In genomic region chr4:163681208-163681821, GRCh38 we compare ENCODE assay signal across 8 cellular contexts.
DNase-seq lines count a peak whose midpoint lies in the region; ATAC-seq, FAIRE-seq and TF ChIP-seq lines count a peak whose summit lies in the region.

No MANE protein-coding gene starts in this region.

- H3K36me3 Mint-ChIP-seq in CD8-positive, alpha-beta T cell: no peaks in the 10 kb centered on the region
- no peaks in the 10 kb centered on the region for H3K36me3 Mint-ChIP-seq in brain

- no peaks in the 10 kb centered on the region for H3K4me1 ChIP-seq in CD8-positive, alpha-beta T cell (ENCODE audit: insufficient read depth, low read length)

- peak; percentile 55 for ATAC-seq in CD8-positive, alpha-beta T cell
- peak; percentile 83 for ATAC-seq in HG02642 (IDR thresholded peaks at IDR 0.05; ENCODE audit: poor library complexity, unreplicated experiment)

- POLR2A ChIA-PET in CD8-positive, alpha-beta T cell (lab: Charles Lee): no interaction called here
- POLR2A ChIA-PET in RWPE1 (lab: Yijun Ruan, JAX; ENCODE audit: low non-redundant PET): no interaction called here

- H3K27me3 Mint-ChIP-seq in CD8-positive, alpha-beta T cell (ENCODE audit: low read depth): peaks cover 3% of the 10 kb centered on the region
- no peaks in the 10 kb centered on the region for H3K27me3 Mint-ChIP-seq in brain

- peak; percentile 85 for FAIRE-seq in GM12891 (lab: Jason Lieb, UNC)

- H3K4me3 ChIP-seq in CD8-positive, alpha-beta T cell (ENCODE audit: low read depth, low read length): no peak overlapping the region

- H3K27me3 ChIP-seq in CD8-positive, alpha-beta T cell (ENCODE audit: insufficient read depth, low read length): no peaks in the 10 kb centered on the region

- H3K36me3 ChIP-seq in CD8-positive, alpha-beta T cell (ENCODE audit: insufficient read depth, low read length): no peaks in the 10 kb centered on the region

- no peak overlapping the region for H3K27ac ChIP-seq in CD8-positive, alpha-beta T cell (ENCODE audit: low read depth, low read length)
- no peak overlapping the region for H3K27ac ChIP-seq in RWPE1

- H3K4me1 Mint-ChIP-seq in CD8-positive, alpha-beta T cell (ENCODE audit: low read depth): no peaks in the 10 kb centered on the region
- H3K4me1 Mint-ChIP-seq in brain: no peaks in the 10 kb centered on the region

- no peaks in the 10 kb centered on the region for H3K9me3 ChIP-seq in CD8-positive, alpha-beta T cell (ENCODE audit: low read length)

- H3K27ac Mint-ChIP-seq in CD8-positive, alpha-beta T cell: no peak overlapping the region
- H3K27ac Mint-ChIP-seq in brain: no peak overlapping the region

- DNase-seq in CD8-positive, alpha-beta T cell: peak in 2 of 7 experiments; percentile 13 to 37
- DNase-seq in GM12891 (ENCODE audit: insufficient read length, low spot score): no peak
- peak; percentile 14 for DNase-seq in NCI-H1105 (lab: John Stamatoyannopoulos, UW)
- DNase-seq in mucosa of gallbladder (ENCODE audit: low spot score): peak; percentile 43
- no peak for DNase-seq in RWPE1 (ENCODE audit: low spot score)
- DNase-seq in amniotic stem cell (lab: John Stamatoyannopoulos, UW): no peak

- peak; percentile 74 for TF ChIP-seq CTCF in CD8-positive, alpha-beta T cell (IDR thresholded peaks at IDR 0.05)
- TF ChIP-seq CTCF in brain (conservative IDR thresholded peaks at IDR 0.05): peak; percentile 21 to 50
- no peak for TF ChIP-seq CTCF in RWPE1 (conservative IDR thresholded peaks at IDR 0.05; ENCODE audit: low read depth)

- intact Hi-C loops in CD8-positive, alpha-beta T cell (cut with DNase I, micrococcal nuclease): loop anchor here (1.0 kb wide), 5 partner anchors 126 to 197 kb away; no protein-coding TSS in a partner anchor

- no peak for TF ChIP-seq POLR2A in GM12891 (IDR thresholded peaks at IDR 0.05; ENCODE audit: low read depth, low read length)

- no peaks in the 10 kb centered on the region for H3K9me3 Mint-ChIP-seq in CD8-positive, alpha-beta T cell
- H3K9me3 Mint-ChIP-seq in brain: no peaks in the 10 kb centered on the region

- CTCF ChIA-PET in CD8-positive, alpha-beta T cell (lab: Charles Lee): interaction anchor here (0.6 to 6.6 kb wide), 12 partner anchors 9 to 203 kb away, joined by 3 to 129 read pairs (median 3); no protein-coding TSS in a partner anchor
- CTCF ChIA-PET in RWPE1 (lab: Yijun Ruan, JAX): interaction anchor here (0.6 kb wide), 2 partner anchors 23 to 709 kb away, joined by 3 to 4 read pairs; no protein-coding TSS in a partner anchor

- no peak overlapping the region for H3K4me3 Mint-ChIP-seq in CD8-positive, alpha-beta T cell
- no peak overlapping the region for H3K4me3 Mint-ChIP-seq in brain

TF ChIP-seq in GM12891, 5 proteins besides CTCF, POLR2A, EP300 and RAD21:
- TF ChIP-seq PAX5 (IDR thresholded peaks at IDR 0.05; ENCODE audit: insufficient read depth, low read length, severe bottlenecking) (no peak), SPI1 (IDR thresholded peaks at IDR 0.05; ENCODE audit: low read depth, low read length) (no peak), TAF1 (IDR thresholded peaks at IDR 0.05; ENCODE audit: low read depth, low read length) (no peak), POLR2AphosphoS5 (IDR thresholded peaks at IDR 0.05; ENCODE audit: low read depth, low read length) (no peak), POU2F2 (IDR thresholded peaks at IDR 0.05; ENCODE audit: low read depth, low read length) (no peak)
TF ChIP-seq in GM12891: peak in this region for 0.

Comparison
In these comparisons a context has a peak if more than half of its experiments do, and no peak if none do; other contexts are left out.
1. DNase-seq: peak in NCI-H1105 (single experiment) and mucosa of gallbladder (single experiment); none in GM12891 (single experiment), RWPE1 (single experiment) and amniotic stem cell (single experiment).